Comparison of ENCODE assay signal across 17 cellular contexts in the genomic region with DNA sequence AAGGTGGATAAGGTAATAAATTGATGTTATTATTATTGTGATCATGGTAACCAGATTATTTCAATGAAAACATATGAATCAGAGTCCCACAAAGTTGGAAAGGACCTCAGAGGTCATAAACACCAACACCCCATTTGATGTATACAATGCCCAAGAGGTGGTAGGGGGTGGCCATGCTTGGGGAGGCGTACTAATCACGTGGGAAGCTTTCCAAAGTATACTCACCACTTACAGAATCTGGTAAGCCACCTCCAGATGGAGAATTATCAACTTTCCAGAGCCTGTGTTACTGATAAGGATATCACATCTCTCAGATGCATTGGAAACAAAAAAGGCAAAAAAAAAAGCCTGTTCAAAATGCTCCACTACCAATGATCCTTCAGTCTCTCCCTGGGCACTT.
"Had no signal": no experiment of that assay in that cellular context is flagged by ENCODE, and none has a peak within 500 bp of the region (broad histone marks: within the 10 kb centered on the region; RNA-seq: fewer than 3 reads in every experiment).

No MANE protein-coding gene starts in this region.

- H3K9me3 ChIP-seq: esophagus squamous epithelium, mucosa of descending colon, pancreas, upper lobe of right lung had no signal

- H3K4me1 ChIP-seq: neural progenitor cell had no signal

- H3K4me3 Mint-ChIP-seq: activated CD4-positive, alpha-beta T cell treated with anti-CD3 and anti-CD28 coated beads, Interleukin-2, amount 10 ng/mL, durations not matched to agents 24 days and 14 days; activated CD8-positive, alpha-beta T cell treated with anti-CD3 and anti-CD28 coated beads, Interleukin-2, amount 10 ng/mL, durations not matched to agents 7 days and 5 days; memory B cell; naive B cell; neural progenitor cell had no signal

- H3K27me3 ChIP-seq: esophagus squamous epithelium, neural progenitor cell, pancreas, upper lobe of right lung had no signal

- H3K4me3 ChIP-seq: esophagus squamous epithelium, mucosa of descending colon, neural progenitor cell, pancreas, smooth muscle cell, upper lobe of right lung had no signal

- H3K36me3 ChIP-seq: neural progenitor cell, pancreas, upper lobe of right lung had no signal

- DNase-seq: activated CD4-positive, alpha-beta T cell treated with anti-CD3 and anti-CD28 coated beads, Interleukin-2, amount 10 ng/mL, durations not matched to agents 24 days and 14 days; activated CD8-positive, alpha-beta T cell treated with anti-CD3 and anti-CD28 coated beads, Interleukin-2, amount 10 ng/mL, durations not matched to agents 7 days and 5 days; activated gamma-delta T cell; activated T-cell treated with anti-CD3 and anti-CD28 coated beads, Interleukin-2, amount 50 U/mL, for 4 hours; dermis blood vessel endothelial cell; effector memory CD4-positive, alpha-beta T cell; esophagus squamous epithelium; mucosa of descending colon; naive B cell; pancreas; stimulated activated CD4-positive, alpha-beta T cell treated with anti-CD3 and anti-CD28 coated beads, Interleukin-4, amount 100 ng/mL, for 1 hour; upper lobe of right lung had no signal

- H3K27ac Mint-ChIP-seq: activated CD8-positive, alpha-beta T cell treated with anti-CD3 and anti-CD28 coated beads, Interleukin-2, amount 10 ng/mL, durations not matched to agents 7 days and 5 days; memory B cell had no signal

- ATAC-seq: activated CD8-positive, alpha-beta T cell treated with anti-CD3 and anti-CD28 coated beads, Interleukin-2, amount 10 ng/mL, durations not matched to agents 7 days and 5 days; activated T-cell treated with anti-CD3 and anti-CD28 coated beads, Interleukin-2, amount 50 U/mL, for 4 hours; mucosa of descending colon; sciatic nerve; upper lobe of right lung had no signal

- H3K9me3 Mint-ChIP-seq: activated CD4-positive, alpha-beta T cell treated with anti-CD3 and anti-CD28 coated beads, Interleukin-2, amount 10 ng/mL, durations not matched to agents 24 days and 14 days; activated naive CD4-positive, alpha-beta T cell treated with anti-CD3 and anti-CD28 coated beads, Interleukin-2, amount 50 U/mL, for 24 hours; activated T-cell treated with anti-CD3 and anti-CD28 coated beads, Interleukin-2, amount 50 U/mL, for 4 hours; memory B cell; naive B cell; neural progenitor cell had no signal

- H3K27me3 Mint-ChIP-seq: activated CD4-positive, alpha-beta T cell treated with anti-CD3 and anti-CD28 coated beads, Interleukin-2, amount 10 ng/mL, durations not matched to agents 24 days and 14 days; activated naive CD4-positive, alpha-beta T cell treated with anti-CD3 and anti-CD28 coated beads, Interleukin-2, amount 50 U/mL, for 24 hours; memory B cell; naive B cell had no signal

- H3K27ac ChIP-seq: esophagus squamous epithelium, neural progenitor cell, pancreas, upper lobe of right lung had no signal
